In the genomic region with DNA sequence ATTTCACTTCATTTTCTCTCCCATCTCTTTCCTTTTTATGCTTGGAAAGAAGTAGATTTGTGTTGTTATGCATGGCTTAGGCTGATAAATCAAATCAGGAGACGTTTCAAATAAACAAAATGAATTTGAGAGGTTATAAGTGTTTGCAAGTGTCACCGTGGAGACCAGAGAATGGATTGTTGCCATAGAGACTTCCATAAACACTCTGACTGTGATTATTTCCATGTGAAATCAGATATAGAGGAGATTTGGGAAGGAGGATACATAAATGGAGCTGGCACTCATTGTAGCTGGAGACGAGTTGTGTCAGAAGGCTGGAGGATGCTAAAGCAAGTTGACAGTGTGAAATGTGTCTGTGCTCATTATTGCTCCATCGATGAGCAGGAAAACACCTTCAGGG, we compare ENCODE assay signal across 16 cellular contexts.
A peak's percentile ranks its signal among the peaks of the same experiment; 100 is the strongest.
DNase-seq lines count a peak whose midpoint lies in the region; ATAC-seq and TF ChIP-seq lines count a peak whose summit lies in the region.
"Had no signal": no experiment of that assay in that cellular context is flagged by ENCODE, and none has a peak within 500 bp of the region (broad histone marks: within the 10 kb centered on the region; RNA-seq: fewer than 3 reads in every experiment).

No MANE protein-coding gene starts in this region.

- TF ChIP-seq CTCF in HFFc6 (IDR thresholded peaks at IDR 0.05) (no peak), fibroblast of villous mesenchyme (IDR thresholded peaks at IDR 0.05; ENCODE audit: insufficient read depth, low read depth, low read length) (no peak), glutamatergic neuron (IDR thresholded peaks at IDR 0.05; ENCODE audit: partially characterized antibody, unreplicated experiment) (no peak), thyroid gland (IDR thresholded peaks at IDR 0.05) (no peak)

- H3K9me3 Mint-ChIP-seq in HFFc6 (no peaks in the 10 kb centered on the region), glutamatergic neuron (ENCODE audit: unreplicated experiment) (peaks cover 2% of the 10 kb centered on the region)
- H3K9me3 Mint-ChIP-seq: H9 had no signal

- H3K27me3 Mint-ChIP-seq in HFFc6 (ENCODE audit: insufficient read depth): peaks cover 6% of the 10 kb centered on the region
- H3K27me3 Mint-ChIP-seq in glutamatergic neuron (ENCODE audit: unreplicated experiment): no peaks in the 10 kb centered on the region

- no peak for TF ChIP-seq POLR2A in thyroid gland (IDR thresholded peaks at IDR 0.05)

- H3K36me3 ChIP-seq in aorta (ENCODE audit: control insufficient read depth in 1 of 2, insufficient read depth in 2 of 2, low read length in 1 of 2): peaks cover 0 to 2% of the 10 kb centered on the region in 2 donors
- H3K36me3 ChIP-seq in thyroid gland: no peaks in the 10 kb centered on the region
- H3K36me3 ChIP-seq: prostate gland had no signal

- H3K4me3 ChIP-seq in fibroblast of villous mesenchyme (ENCODE audit: low read depth, low read length) (no peak overlapping the region), aorta (ENCODE audit: low read length in 2 of 2) (no peak overlapping the region), thyroid gland (replicated peaks in 1 of 3) (no peak overlapping the region)
- H3K4me3 ChIP-seq: prostate gland had no signal

- H3K27me3 ChIP-seq in aorta (ENCODE audit: control insufficient read depth in 1 of 2, insufficient read depth in 2 of 2, low read length in 1 of 2): peaks cover 0 to 1% of the 10 kb centered on the region in 2 donors
- no peaks in the 10 kb centered on the region for H3K27me3 ChIP-seq in thyroid gland

- intact Hi-C loops in aorta (cut with DNase I) (no loop called here), thyroid gland (cut with DNase I) (no loop called here)

- H3K27ac Mint-ChIP-seq in HFFc6: peak overlapping the region; percentile 34; the same call in 1 of the 2 replicates
- no peak overlapping the region for H3K27ac Mint-ChIP-seq in glutamatergic neuron (ENCODE audit: unreplicated experiment)
- H3K27ac Mint-ChIP-seq: H9, T-helper 17 cell had no signal

- 22 to 29% methylated on average over 4 of the region's 4 CpGs for WGBS in aorta, 2 donors
- 30 to 32% methylated on average over 4 of the region's 4 CpGs for WGBS in thyroid gland, 2 donors

- no peak overlapping the region for H3K27ac ChIP-seq in aorta (ENCODE audit: low read depth in 1 of 2, low read length in 2 of 2)
- no peak overlapping the region for H3K27ac ChIP-seq in thyroid gland
- H3K27ac ChIP-seq: epithelial cell of prostate, prostate gland had no signal

- ATAC-seq in aorta (ENCODE audit: low FRiP score): no peak
- no peak for ATAC-seq in left lobe of liver
- ATAC-seq: T-helper 17 cell had no signal

- peak; percentile 15 for DNase-seq in AG08395 (ENCODE audit: low spot score)
- peak; percentile 19 for DNase-seq in HFFc6
- DNase-seq in RPMI7951 (ENCODE audit: low read depth): peak; percentile 15
- peak; percentile 63 for DNase-seq in fibroblast of villous mesenchyme (ENCODE audit: low read depth)
- no peak for DNase-seq in glutamatergic neuron
- DNase-seq in aorta: no peak
- DNase-seq in left lobe of liver (ENCODE audit: low spot score): no peak
- no peak for DNase-seq in thyroid gland
- DNase-seq: activated CD4-positive, alpha-beta T cell treated with anti-CD3 and anti-CD28 coated beads, Interleukin-2, amount 50 U/mL, for 1 hour; activated effector memory CD4-positive, alpha-beta T cell treated with anti-CD3 and anti-CD28 coated beads, Interleukin-2, amount 50 U/mL, for 16 hours; EL; H9; MM.1S; T-helper 17 cell had no signal

- H3K36me3 Mint-ChIP-seq in HFFc6 (ENCODE audit: low read depth) (no peaks in the 10 kb centered on the region), glutamatergic neuron (ENCODE audit: unreplicated experiment) (no peaks in the 10 kb centered on the region)

- H3K4me1 Mint-ChIP-seq in HFFc6 (ENCODE audit: low read depth): peaks cover 16% of the 10 kb centered on the region
- no peaks in the 10 kb centered on the region for H3K4me1 Mint-ChIP-seq in glutamatergic neuron (ENCODE audit: low read depth, unreplicated experiment)
- H3K4me1 Mint-ChIP-seq: H9 had no signal

- H3K4me3 Mint-ChIP-seq in HFFc6: no peak overlapping the region
- no peak overlapping the region for H3K4me3 Mint-ChIP-seq in glutamatergic neuron (ENCODE audit: unreplicated experiment)
- H3K4me3 Mint-ChIP-seq: H9, T-helper 17 cell had no signal

- peaks cover 0 to 2% of the 10 kb centered on the region in 2 donors for H3K4me1 ChIP-seq in aorta (ENCODE audit: control insufficient read depth in 1 of 2, insufficient read depth in 2 of 2, low read length in 2 of 2)
- H3K4me1 ChIP-seq in thyroid gland: peaks cover 12 to 13% of the 10 kb centered on the region in 2 donors
- H3K4me1 ChIP-seq: prostate gland had no signal

- H3K9me3 ChIP-seq in aorta (ENCODE audit: control insufficient read depth, low read length) (peaks cover 1% of the 10 kb centered on the region), thyroid gland (no peaks in the 10 kb centered on the region)
- H3K9me3 ChIP-seq: prostate gland had no signal

Comparison
In these comparisons a context has a peak if more than half of its experiments do, and no peak if none do; other contexts are left out.
1. DNase-seq: peak in AG08395 (single experiment), HFFc6 (single experiment), RPMI7951 (single experiment) and fibroblast of villous mesenchyme (single experiment); none in glutamatergic neuron (single experiment), aorta (0 of 2), left lobe of liver (single experiment) and thyroid gland (0 of 2).